Comparison of ENCODE assay signal across 11 cellular contexts in the genomic region with DNA sequence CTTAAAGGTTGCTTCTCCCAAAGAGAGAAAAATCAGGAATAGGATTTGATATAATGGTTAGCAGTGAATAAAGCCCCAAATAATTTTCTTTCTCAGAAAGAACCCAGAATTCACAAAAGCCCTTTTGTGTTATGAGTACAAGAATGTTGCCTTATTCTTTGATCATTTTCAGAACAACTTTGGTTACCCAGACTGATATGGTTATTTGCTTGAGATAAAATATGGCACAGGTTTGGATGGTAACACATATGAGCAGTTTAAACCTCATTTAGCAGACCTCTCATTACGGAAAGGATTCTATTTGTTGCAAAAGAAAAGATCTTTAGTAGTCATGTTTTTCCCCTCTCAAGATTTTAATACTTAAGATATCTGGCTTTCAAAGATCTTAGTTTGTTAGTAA.
"Had no signal": no experiment of that assay in that cellular context is flagged by ENCODE, and none has a peak within 500 bp of the region (broad histone marks: within the 10 kb centered on the region; RNA-seq: fewer than 3 reads in every experiment).

No MANE protein-coding gene starts in this region.

- DNase-seq: GM23248, GOT3, H7, H9, HCEC 1CT, HFFc6 had no signal

- H3K4me3 ChIP-seq: GM23248, GM23338, HAP-1 had no signal

- FAIRE-seq: H1, H54 had no signal

- H3K27ac ChIP-seq: GM23248 had no signal

- H3K4me1 ChIP-seq: HAP-1 had no signal

- ATAC-seq: GM23338, HCT116 had no signal

- H3K9me3 ChIP-seq: HAP-1 had no signal
